In genomic region chr17:77394540-77395295, GRCh38 we compare ENCODE assay signal across 1 cellular context.
TF ChIP-seq lines count a peak whose summit lies in the region.

No MANE protein-coding gene starts in this region.

TF ChIP-seq in HepG2, 621 proteins besides CTCF, POLR2A, EP300 and RAD21 (continued from another document and continues in another):
- TF ChIP-seq TFAP4 (IDR thresholded peaks at IDR 0.05; ENCODE audit: borderline replicate concordance, low read depth), result peak; percentile 70; the same call in 1 of the 2 replicates
- no peak for TF ChIP-seq GRHL1 (CRISPR knock-in tag; conservative IDR thresholded peaks at IDR 0.05)
- TF ChIP-seq ZMAT3 (CRISPR knock-in tag; conservative IDR thresholded peaks at IDR 0.05), result no peak; the same call in 1 of the 2 replicates
- TF ChIP-seq ASH2L (IDR thresholded peaks at IDR 0.05; ENCODE audit: insufficient read length, low read depth, low read length), result peak; percentile 61
- TF ChIP-seq TMF1 (CRISPR knock-in tag; IDR thresholded peaks at IDR 0.05; ENCODE audit: low read depth), result peak; percentile 38; the same call in 1 of the 2 replicates
- peak; percentile 58; the same call in 1 of the 2 replicates for TF ChIP-seq DPF2 (CRISPR knock-in tag; IDR thresholded peaks at IDR 0.05; ENCODE audit: borderline replicate concordance, low read depth)
- no peak for TF ChIP-seq NFAT5 (CRISPR knock-in tag; IDR thresholded peaks at IDR 0.05)
- no peak for TF ChIP-seq RELA (CRISPR knock-in tag; IDR thresholded peaks at IDR 0.05)
- TF ChIP-seq ZNF331 (CRISPR knock-in tag; IDR thresholded peaks at IDR 0.05), result peak; percentile 90
- no peak for TF ChIP-seq FOXP1 (IDR thresholded peaks at IDR 0.05)
- no peak for TF ChIP-seq FOXP1 (CRISPR knock-in tag; IDR thresholded peaks at IDR 0.05)
- no peak for TF ChIP-seq ZNF232 (CRISPR knock-in tag; IDR thresholded peaks at IDR 0.05; ENCODE audit: borderline replicate concordance)
- TF ChIP-seq NR1H2 (CRISPR knock-in tag; IDR thresholded peaks at IDR 0.05; ENCODE audit: borderline replicate concordance, low read depth), result no peak
- TF ChIP-seq ZNF18 (CRISPR knock-in tag; IDR thresholded peaks at IDR 0.05; ENCODE audit: insufficient replicate concordance), result no peak
- no peak for TF ChIP-seq TIGD3 (CRISPR knock-in tag; IDR thresholded peaks at IDR 0.05; ENCODE audit: borderline replicate concordance)
- no peak for TF ChIP-seq ZNF740 (CRISPR knock-in tag; IDR thresholded peaks at IDR 0.05)
- no peak for TF ChIP-seq PRDM4 (CRISPR knock-in tag; IDR thresholded peaks at IDR 0.05; ENCODE audit: borderline replicate concordance)
- TF ChIP-seq ZBTB10 (CRISPR knock-in tag; IDR thresholded peaks at IDR 0.05; ENCODE audit: borderline replicate concordance), result no peak
- TF ChIP-seq ZNF678 (CRISPR knock-in tag; IDR thresholded peaks at IDR 0.05), result no peak
- peak; percentile 98 for TF ChIP-seq ZNF687 (CRISPR knock-in tag; IDR thresholded peaks at IDR 0.05)
- TF ChIP-seq TBX2 (CRISPR knock-in tag; IDR thresholded peaks at IDR 0.05; ENCODE audit: borderline replicate concordance), result peak; percentile 89
- TF ChIP-seq GABPB1 (CRISPR knock-in tag; IDR thresholded peaks at IDR 0.05), result no peak; the same call in 1 of the 2 replicates
- TF ChIP-seq MEIS2 (CRISPR knock-in tag; IDR thresholded peaks at IDR 0.05), result peak; percentile 54; the same call in 1 of the 2 replicates
- TF ChIP-seq RBM39 (IDR thresholded peaks at IDR 0.05; ENCODE audit: low read depth, low read length, poor library complexity, severe bottlenecking), result no peak
- TF ChIP-seq ZNF383 (CRISPR knock-in tag; IDR thresholded peaks at IDR 0.05; ENCODE audit: borderline replicate concordance), result no peak
- TF ChIP-seq CHD2 (IDR thresholded peaks at IDR 0.05; ENCODE audit: low read depth, low read length), result no peak
- peak; percentile 74; the same call in 1 of the 2 replicates for TF ChIP-seq KMT2A (CRISPR knock-in tag; IDR thresholded peaks at IDR 0.05)
- peak; percentile 56 for TF ChIP-seq YY1 (IDR thresholded peaks at IDR 0.05; ENCODE audit: insufficient read depth, insufficient replicate concordance, low read depth, low read length)
- TF ChIP-seq MLXIP (CRISPR knock-in tag; IDR thresholded peaks at IDR 0.05; ENCODE audit: borderline replicate concordance), result no peak
- TF ChIP-seq ZNF234 (CRISPR knock-in tag; conservative IDR thresholded peaks at IDR 0.05), result no peak
